Comparison of ENCODE assay signal across 12 cellular contexts in genomic region chrX:46444011-46444410, GRCh38.
DNase-seq lines count a peak whose midpoint lies in the region; ATAC-seq and TF ChIP-seq lines count a peak whose summit lies in the region.
"Had no signal": no experiment of that assay in that cellular context is flagged by ENCODE, and none has a peak within 500 bp of the region (broad histone marks: within the 10 kb centered on the region; RNA-seq: fewer than 3 reads in every experiment).

No MANE protein-coding gene starts in this region.

- H3K9me3 ChIP-seq in gastroesophageal sphincter: no peaks in the 10 kb centered on the region
- H3K9me3 ChIP-seq: upper lobe of right lung had no signal

- TF ChIP-seq CTCF in choroid plexus epithelial cell (conservative IDR thresholded peaks at IDR 0.05; ENCODE audit: low read depth, low read length) (no peak), retinal pigment epithelial cell (conservative IDR thresholded peaks at IDR 0.05; ENCODE audit: low read depth, low read length) (no peak), gastroesophageal sphincter (IDR thresholded peaks at IDR 0.05) (no peak)

- no peak for ATAC-seq in gastroesophageal sphincter
- ATAC-seq: upper lobe of right lung had no signal

- H3K4me1 ChIP-seq in gastroesophageal sphincter: peaks cover 0 to 19% (median 0%) of the 10 kb centered on the region in 3 donors
- H3K4me1 ChIP-seq: upper lobe of right lung had no signal

- no peak overlapping the region for H3K27ac ChIP-seq in gastroesophageal sphincter
- H3K27ac ChIP-seq: BLaER1, upper lobe of right lung had no signal

- no peak for TF ChIP-seq EP300 in gastroesophageal sphincter (IDR thresholded peaks at IDR 0.05)

- H3K36me3 ChIP-seq in gastroesophageal sphincter: peaks cover 0 to 7% of the 10 kb centered on the region in 2 donors
- H3K36me3 ChIP-seq: upper lobe of right lung had no signal

- no peak overlapping the region for H3K4me3 ChIP-seq in choroid plexus epithelial cell (ENCODE audit: low read depth, low read length)
- no peak overlapping the region for H3K4me3 ChIP-seq in retinal pigment epithelial cell (ENCODE audit: low read length)
- H3K4me3 ChIP-seq in gastroesophageal sphincter: no peak overlapping the region
- H3K4me3 ChIP-seq: BLaER1, upper lobe of right lung had no signal

- no peak for TF ChIP-seq POLR2A in gastroesophageal sphincter (IDR thresholded peaks at IDR 0.05)

- peak; percentile 15 for DNase-seq in activated CD4-positive, alpha-beta T cell treated with anti-CD3 and anti-CD28 coated beads for 48 hours
- DNase-seq in activated CD4-positive, alpha-beta T cell treated with anti-CD3 and anti-CD28 coated beads, Interleukin-2, amount 50 U/mL, for 4 hours: no peak
- DNase-seq in NOMO-1 (lab: John Stamatoyannopoulos, UW; ENCODE audit: unreplicated experiment in 2 of 2): peak; percentile 27 to 62
- DNase-seq in choroid plexus epithelial cell (ENCODE audit: low read depth): peak; percentile 87
- peak; percentile 79 for DNase-seq in retinal pigment epithelial cell (ENCODE audit: low read depth)
- DNase-seq in SHP77 treated with DMSO at 0.1 percent for 48 hours (lab: John Stamatoyannopoulos, UW): no peak
- no peak for DNase-seq in SK-N-DZ (ENCODE audit: low spot score)
- DNase-seq: NCI-H146, T-helper 9 cell, upper lobe of right lung had no signal

- H3K27me3 ChIP-seq in gastroesophageal sphincter: no peaks in the 10 kb centered on the region
- H3K27me3 ChIP-seq: BLaER1, upper lobe of right lung had no signal

Comparison
In these comparisons a context has a peak if more than half of its experiments do, and no peak if none do; other contexts are left out.
1. DNase-seq: peak in activated CD4-positive, alpha-beta T cell treated with anti-CD3 and anti-CD28 coated beads for 48 hours (single experiment), NOMO-1 (2 of 2), choroid plexus epithelial cell (single experiment) and retinal pigment epithelial cell (single experiment); none in activated CD4-positive, alpha-beta T cell treated with anti-CD3 and anti-CD28 coated beads, Interleukin-2, amount 50 U/mL, for 4 hours (0 of 2), SHP77 treated with DMSO at 0.1 percent for 48 hours (single experiment) and SK-N-DZ (single experiment).